ENCODE assay signal across 9 cellular contexts in the genomic region with DNA sequence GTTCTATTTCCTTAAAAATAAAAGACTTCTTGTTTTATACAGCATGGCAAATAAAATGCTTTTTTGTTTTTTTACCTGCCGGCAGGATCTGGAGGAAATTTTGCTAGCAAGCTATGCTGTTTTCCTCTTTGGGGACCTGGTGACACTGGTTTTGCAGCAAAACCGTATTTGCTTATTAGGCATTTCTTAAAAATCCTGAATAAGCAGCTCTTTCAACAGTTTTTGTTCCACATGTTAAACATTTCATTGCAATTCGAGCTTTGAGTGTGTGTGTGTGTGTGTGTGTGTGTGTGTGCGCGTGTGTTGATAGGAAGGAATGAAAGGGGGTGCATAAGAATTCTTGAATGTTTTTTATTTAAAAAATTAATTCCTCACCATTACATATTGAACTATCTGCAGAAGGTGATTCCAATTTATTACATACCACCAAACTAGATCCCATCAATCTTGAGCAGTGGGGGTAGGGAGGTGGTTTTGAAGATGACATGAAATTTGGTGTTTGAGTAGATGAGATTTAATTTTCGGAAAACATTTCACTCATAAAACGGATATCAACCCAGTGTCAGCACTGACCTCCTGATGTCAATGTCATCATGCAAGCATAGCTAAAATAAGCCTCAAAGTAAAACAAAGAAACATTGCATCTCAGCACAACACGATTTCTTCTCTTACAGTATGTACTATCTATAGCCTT. TPM values are rescaled to one million over a fixed set of nuclear protein-coding genes. Genes with fewer than 3 reads are reported as not detected.
DNase-seq lines count a peak whose midpoint lies in the region; ATAC-seq and TF ChIP-seq lines count a peak whose summit lies in the region.
"Had no signal": no experiment of that assay in that cellular context is flagged by ENCODE, and none has a peak within 500 bp of the region (broad histone marks: within the 10 kb centered on the region; RNA-seq: fewer than 3 reads in every experiment).

No MANE protein-coding gene starts in this region.

- H3K27ac ChIP-seq in effector memory CD4-positive, alpha-beta T cell (ENCODE audit: insufficient read depth, low read length, poor library complexity, severe bottlenecking) = peak overlapping the region; percentile 7
- H3K27ac ChIP-seq in rectal smooth muscle tissue (ENCODE audit: low read depth, low read length) (no peak overlapping the region), testis (peak overlapping the region in 1 of 2 donors; percentile 3)

- intact Hi-C loops in testis (cut with DNase I; ENCODE audit: low total_unique reads) = no loop called here

- H3K9me3 ChIP-seq in effector memory CD4-positive, alpha-beta T cell (ENCODE audit: control insufficient read depth, low read length) = no peaks in the 10 kb centered on the region
- no peaks in the 10 kb centered on the region for H3K9me3 ChIP-seq in testis

- 49 to 52% methylated on average over 8 of the region's 8 CpGs for WGBS in testis, 2 donors

- DNase-seq in NCI-H526 treated with DMSO at 0.1 percent for 48 hours (lab: John Stamatoyannopoulos, UW) (peak; percentile 70), NCI-H510A (lab: John Stamatoyannopoulos, UW) (no peak), DMS79 (lab: John Stamatoyannopoulos, UW) (no peak), testis (no peak)
- DNase-seq in effector memory CD4-positive, alpha-beta T cell = no peak
- DNase-seq: stimulated activated naive CD8-positive, alpha-beta T cell treated with anti-CD3 and anti-CD28 coated beads, Interleukin-15, amount 100 ng/mL, for 72 hours had no signal

- TF ChIP-seq CTCF in testis (IDR thresholded peaks at IDR 0.05) = no peak

- ATAC-seq in HG02870 (IDR thresholded peaks at IDR 0.05; ENCODE audit: unreplicated experiment) = no peak
- ATAC-seq: stimulated activated naive CD8-positive, alpha-beta T cell treated with anti-CD3 and anti-CD28 coated beads, Interleukin-15, amount 100 ng/mL, for 72 hours had no signal

- no peak overlapping the region for H3K9ac ChIP-seq in rectal smooth muscle tissue (ENCODE audit: low read length)

- no peaks in the 10 kb centered on the region for H3K4me1 ChIP-seq in effector memory CD4-positive, alpha-beta T cell (ENCODE audit: control insufficient read depth, insufficient read depth, low read length, poor library complexity, severe bottlenecking)
- H3K4me1 ChIP-seq in rectal smooth muscle tissue (ENCODE audit: control insufficient read depth, insufficient read depth, low read length) = peaks cover 9% of the 10 kb centered on the region
- H3K4me1 ChIP-seq in testis = no peaks in the 10 kb centered on the region

- no peaks in the 10 kb centered on the region for H3K36me3 ChIP-seq in effector memory CD4-positive, alpha-beta T cell (ENCODE audit: control insufficient read depth, insufficient read depth, low read length)
- peaks cover 4% of the 10 kb centered on the region for H3K36me3 ChIP-seq in rectal smooth muscle tissue (ENCODE audit: control insufficient read depth, insufficient read depth, low read length)
- H3K36me3 ChIP-seq in testis (ENCODE audit: low read depth, missing control alignments) = no peaks in the 10 kb centered on the region

- TF ChIP-seq POLR2A in GM15510 (IDR thresholded peaks at IDR 0.05; ENCODE audit: borderline replicate concordance, extremely low read depth, insufficient read length) (peak; percentile 22), testis (IDR thresholded peaks at IDR 0.05) (no peak)

- H3K4me3 ChIP-seq in effector memory CD4-positive, alpha-beta T cell (ENCODE audit: insufficient read depth, low read depth, low read length, poor library complexity, severe bottlenecking) = no peak overlapping the region
- H3K4me3 ChIP-seq in rectal smooth muscle tissue (ENCODE audit: low read length) (peak overlapping the region; percentile 33), testis (peak overlapping the region in 1 of 2 donors; percentile 4)

- no peaks in the 10 kb centered on the region for H3K27me3 ChIP-seq in effector memory CD4-positive, alpha-beta T cell (replicated peaks; ENCODE audit: control insufficient read depth, insufficient read depth, low read length, poor library complexity, severe bottlenecking)
- H3K27me3 ChIP-seq in rectal smooth muscle tissue (ENCODE audit: control insufficient read depth, insufficient read depth, low read length) (no peaks in the 10 kb centered on the region), testis (no peaks in the 10 kb centered on the region)

RNA-seq across cellular contexts. Expression of a gene that starts 17.2 kb away (rescaled TPM):
- 100 to 1,000 TPM; 131 to 167 TPM for total RNA-seq in testis
- 66.7 TPM for polyA plus RNA-seq in testis (ENCODE audit: insufficient read depth, low read depth, low replicate concordance)
